8 cellular contexts compared by ENCODE assay signal in genomic region chr16:67170168-67170947, GRCh38. TPM values are rescaled to one million over a fixed set of nuclear protein-coding genes. Genes with fewer than 3 reads are reported as not detected.
DNase-seq lines count a peak whose midpoint lies in the region; ATAC-seq, FAIRE-seq and TF ChIP-seq lines count a peak whose summit lies in the region.

Gene NOL3, plus strand, starts transcription at chr16:67170538.

- intact Hi-C loops in Right ventricle myocardium superior (cut with DNase I): no loop called here

- H3K27ac ChIP-seq in A549 (peak within 1 kb of the TSS; percentile 97 to 99), osteoblast (ENCODE audit: low read depth, low read length) (peak within 1 kb of the TSS; percentile 38)

- H3K9me3 ChIP-seq in A549 (no peaks in the 10 kb centered on the region), osteoblast (ENCODE audit: low read depth, low read length) (no peaks in the 10 kb centered on the region)

- WGBS in A549 (ENCODE audit: missing lambda C conversion rate): 0% methylated on average over 20 of the region's 50 CpGs

- H3K27me3 Mint-ChIP-seq in activated naive CD8-positive, alpha-beta T cell treated with anti-CD3 and anti-CD28 coated beads, Interleukin-2, amount 50 U/mL, for 24 hours: peaks cover 75% of the 10 kb centered on the region

- H3K9me3 Mint-ChIP-seq in activated naive CD8-positive, alpha-beta T cell treated with anti-CD3 and anti-CD28 coated beads, Interleukin-2, amount 50 U/mL, for 24 hours: no peaks in the 10 kb centered on the region

- peak in 1 of 2 experiments; percentile 47; a peak in 1 of 5 replicates for TF ChIP-seq EP300 in A549 (IDR thresholded peaks at IDR 0.05)

- H3K79me2 ChIP-seq in osteoblast (ENCODE audit: insufficient read depth, low read length): no peaks in the 10 kb centered on the region

- TF ChIP-seq RAD21 in A549 (conservative IDR thresholded peaks at IDR 0.05 in 1 of 2, IDR thresholded peaks at IDR 0.05 in 1 of 2): no peak

- H3K4me1 ChIP-seq in A549 (peaks cover 41% of the 10 kb centered on the region), osteoblast (ENCODE audit: insufficient read depth, low read length) (peaks cover 22% of the 10 kb centered on the region)

- no peaks in the 10 kb centered on the region for H3K36me3 Mint-ChIP-seq in activated naive CD8-positive, alpha-beta T cell treated with anti-CD3 and anti-CD28 coated beads, Interleukin-2, amount 50 U/mL, for 24 hours (ENCODE audit: low read depth)

- CTCF ChIA-PET in A549 (lab: Yijun Ruan, JAX) (interaction anchor here (0.6 to 20.5 kb wide), 21 partner anchors 14 to 216 kb away, joined by 3 to 314 read pairs (median 3); partner anchors contain the start of genes B3GNT9, CES4A, EXOC3L1 and FBXL8), GM10248 (lab: Yijun Ruan, JAX) (interaction anchor here (0.7 to 5.8 kb wide), 19 partner anchors 10 to 216 kb away, joined by 3 to 34 read pairs (median 4); partner anchors contain the start of genes B3GNT9, E2F4, EXOC3L1 and FBXL8)

- POLR2A ChIA-PET in A549 (lab: Yijun Ruan, JAX) (interaction anchor here (0.5 to 2.9 kb wide), 10 partner anchors 9 to 209 kb away, joined by 3 to 46 read pairs (median 4); partner anchors contain the start of genes B3GNT9, CES3, FBXL8 and FHOD1), GM10248 (lab: Yijun Ruan, JAX) (interaction anchor here (0.5 kb wide), 1 partner anchor 88 kb away, joined by 5 read pairs; no protein-coding TSS in a partner anchor)

- no peak within 1 kb of the TSS for H3K27ac Mint-ChIP-seq in activated naive CD8-positive, alpha-beta T cell treated with anti-CD3 and anti-CD28 coated beads, Interleukin-2, amount 50 U/mL, for 24 hours

- no peak for TF ChIP-seq CTCF in A549 (IDR thresholded peaks at IDR 0.05)
- TF ChIP-seq CTCF in GM10248 (IDR thresholded peaks at IDR 0.05; ENCODE audit: control extremely low read depth, extremely low read depth, low read depth, missing control alignments): no peak
- TF ChIP-seq CTCF in osteoblast (IDR thresholded peaks at IDR 0.05; ENCODE audit: extremely low read depth, low read depth, low read length): no peak

- H3K4me3 ChIP-seq in A549: peak within 1 kb of the TSS; percentile 51
- peak within 1 kb of the TSS; percentile 72 for H3K4me3 ChIP-seq in osteoblast (ENCODE audit: insufficient read depth, low read length)

- peaks cover 32% of the 10 kb centered on the region for H3K4me1 Mint-ChIP-seq in activated naive CD8-positive, alpha-beta T cell treated with anti-CD3 and anti-CD28 coated beads, Interleukin-2, amount 50 U/mL, for 24 hours

- H3K27me3 ChIP-seq in osteoblast (ENCODE audit: insufficient read depth, low read length): peaks cover 5% of the 10 kb centered on the region

- ATAC-seq in A549 (peak; percentile 58 to 70), HG02840 (IDR thresholded peaks at IDR 0.05; ENCODE audit: low FRiP score, unreplicated experiment) (peak; percentile 39), Right ventricle myocardium superior (ENCODE audit: poor library complexity) (peak; percentile 76)
- ATAC-seq in activated naive CD8-positive, alpha-beta T cell treated with anti-CD3 and anti-CD28 coated beads, Interleukin-2, amount 50 U/mL, for 24 hours: peak; percentile 25

- H2AFZ ChIP-seq in osteoblast (ENCODE audit: low read length): peak within 1 kb of the TSS; percentile 66

- H3K4me2 ChIP-seq in A549 (peak within 1 kb of the TSS; percentile 99), osteoblast (ENCODE audit: insufficient read depth, low read length) (peak within 1 kb of the TSS; percentile 90)

- DNase-seq in A549 (ENCODE audit: low read depth in 1 of 2, low spot score in 1 of 2) (peak; percentile 89 to 94), GM10248 (ENCODE audit: extremely low spot score) (peak; percentile 83), NCI-H510A (lab: John Stamatoyannopoulos, UW) (peak; percentile 78), Right ventricle myocardium superior (peak; percentile 93), osteoblast (ENCODE audit: insufficient read length, low spot score, missing footprints) (peak; percentile 99), activated gamma-delta T cell (lab: John Stamatoyannopoulos, UW) (no peak)
- peak; percentile 77 for DNase-seq in activated naive CD8-positive, alpha-beta T cell treated with anti-CD3 and anti-CD28 coated beads, Interleukin-2, amount 50 U/mL, for 24 hours

- peak within 1 kb of the TSS; percentile 74 for H3K4me3 Mint-ChIP-seq in activated naive CD8-positive, alpha-beta T cell treated with anti-CD3 and anti-CD28 coated beads, Interleukin-2, amount 50 U/mL, for 24 hours

- no peaks in the 10 kb centered on the region for H3K36me3 ChIP-seq in osteoblast (ENCODE audit: insufficient read depth, low read length)

- no peak for FAIRE-seq in A549 (lab: Jason Lieb, UNC)

- peak; percentile 95 for TF ChIP-seq POLR2A in A549 (IDR thresholded peaks at IDR 0.05; ENCODE audit: low read length)

- H4K20me1 ChIP-seq in osteoblast (ENCODE audit: insufficient read depth, low read length): peaks cover 2% of the 10 kb centered on the region

TF ChIP-seq in A549, 52 proteins besides CTCF, POLR2A, EP300 and RAD21 (continues in another document):
- TF ChIP-seq SREBF2 (IDR thresholded peaks at IDR 0.05) (no peak), PBX3 (IDR thresholded peaks at IDR 0.05) (peak; percentile 47; the same call in 1 of the 2 replicates), BHLHE40 (IDR thresholded peaks at IDR 0.05; ENCODE audit: low read depth, low read length) (no peak), KDM1A (IDR thresholded peaks at IDR 0.05; ENCODE audit: low read depth) (no peak), MAZ (IDR thresholded peaks at IDR 0.05; ENCODE audit: borderline replicate concordance, low read depth, low read length) (no peak), JUNB (IDR thresholded peaks at IDR 0.05) (no peak), HDAC2 (IDR thresholded peaks at IDR 0.05) (no peak), FOXS1 (CRISPR knock-in tag; IDR thresholded peaks at IDR 0.05) (no peak), CHD2 (IDR thresholded peaks at IDR 0.05; ENCODE audit: low read length, partially characterized antibody) (peak; percentile 42), ESRRA (IDR thresholded peaks at IDR 0.05; ENCODE audit: borderline replicate concordance, low read length) (no peak), TP53 (CRISPR knock-in tag; IDR thresholded peaks at IDR 0.05) (no peak), RCOR1 (IDR thresholded peaks at IDR 0.05; ENCODE audit: low read depth, low read length) (no peak), USF2 (IDR thresholded peaks at IDR 0.05) (no peak), PHF8 (IDR thresholded peaks at IDR 0.05; ENCODE audit: borderline replicate concordance, low read depth) (peak; percentile 57; the same call in 1 of the 2 replicates), RFX5 (IDR thresholded peaks at IDR 0.05) (no peak), BCL3 (IDR thresholded peaks at IDR 0.05) (peak; percentile 52; the same call in 1 of the 3 replicates), EHMT2 (IDR thresholded peaks at IDR 0.05; ENCODE audit: low read depth) (no peak), FOSL2 (IDR thresholded peaks at IDR 0.05) (no peak), FOSL2 (CRISPR knock-in tag; IDR thresholded peaks at IDR 0.05) (no peak), ZSCAN20 (CRISPR knock-in tag; IDR thresholded peaks at IDR 0.05) (no peak), JUN (IDR thresholded peaks at IDR 0.05) (peak; percentile 47 to 82; a peak in 3 of 5 replicates), MAX (IDR thresholded peaks at IDR 0.05) (peak; percentile 54; the same call in 1 of the 2 replicates), ZFP36 (IDR thresholded peaks at IDR 0.05; ENCODE audit: borderline replicate concordance, partially characterized antibody) (no peak), CEBPB (IDR thresholded peaks at IDR 0.05) (no peak), HOXB5 (CRISPR knock-in tag; IDR thresholded peaks at IDR 0.05) (no peak)

RNA-seq across cellular contexts. Expression of gene NOL3, which starts in this region (rescaled TPM):
- polyA plus RNA-seq in A549 (2011; rRNA removed): 22.6 and 24.4 TPM in 2 replicates
- 36.9 and 41.0 TPM in 2 replicates for polyA plus RNA-seq in A549 (2012; cell fraction: cytosol; rRNA removed)
- polyA plus RNA-seq in A549 (2012; cell fraction: nucleus; rRNA removed): 53.4 and 79.4 TPM in 2 replicates
- 38.5 to 41.3 TPM (median 39.1 TPM) in 3 replicates for polyA plus RNA-seq in A549 (2017; fragmentation: RNase III; extraction: RNeasy Plus Mini Kit Qiagen cat#74134 plus additional on column Dnase treatment)
- polyA minus RNA-seq in A549 (2011; rRNA and poly(A)+ RNA removed): 9.0 and 10.6 TPM in 2 replicates
- total RNA-seq in Right ventricle myocardium superior: 105 TPM
- total RNA-seq in osteoblast: 9.1 and 10.9 TPM in 2 replicates

Comparison
In these comparisons a context has a peak if more than half of its experiments do, and no peak if none do; other contexts are left out.
1. ATAC-seq: peak in every context shown above with its lines; median percentile 76 in Right ventricle myocardium superior; 64 in A549; 39 in HG02840; 25 in activated naive CD8-positive, alpha-beta T cell treated with anti-CD3 and anti-CD28 coated beads, Interleukin-2, amount 50 U/mL, for 24 hours.